Comparison of ENCODE assay signal across 8 cellular contexts in the genomic region with DNA sequence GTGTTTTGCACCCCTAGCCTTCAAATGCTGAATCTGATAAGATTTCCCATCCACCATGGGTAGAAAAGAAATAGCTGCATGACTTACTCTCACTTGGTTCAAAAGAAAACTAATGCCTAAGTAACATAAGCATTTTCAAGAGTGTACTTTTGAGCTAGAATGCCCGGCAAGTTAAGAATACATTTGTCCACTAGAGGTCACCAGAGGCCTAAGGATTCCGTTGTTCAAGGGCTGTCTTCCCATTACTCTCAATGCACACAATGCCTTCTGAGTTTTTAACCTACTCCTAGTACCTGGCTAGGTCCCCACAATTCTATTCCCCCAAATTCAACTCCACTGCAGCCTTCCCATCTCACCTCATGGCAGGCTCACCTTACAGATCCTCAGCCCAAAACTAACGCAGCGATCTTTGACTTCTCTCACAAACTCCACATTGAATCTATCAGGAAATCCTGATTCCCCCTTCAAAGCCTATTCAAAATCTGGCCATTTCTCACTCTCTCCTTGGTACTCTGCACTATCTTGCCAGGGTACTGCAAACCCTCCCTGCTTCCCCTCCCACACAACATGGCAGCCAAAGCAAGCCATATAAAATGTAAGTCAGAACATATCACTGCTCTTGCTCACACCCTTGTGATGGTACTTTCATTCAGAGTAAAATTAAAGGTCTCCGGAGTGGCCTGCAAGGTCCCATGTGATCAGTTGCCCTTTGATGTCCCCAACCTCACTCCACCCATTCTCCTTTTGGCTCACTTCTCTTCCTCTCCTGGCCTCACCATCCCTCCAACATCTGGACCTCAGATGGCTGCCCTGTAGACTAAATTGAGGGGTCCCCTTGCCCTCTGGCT. TPM values are rescaled to one million over a fixed set of nuclear protein-coding genes. Genes with fewer than 3 reads are reported as not detected.
DNase-seq lines count a peak whose midpoint lies in the region; ATAC-seq, FAIRE-seq and TF ChIP-seq lines count a peak whose summit lies in the region.

No MANE protein-coding gene starts in this region.

- 0 out of 2 replicates have a peak overlapping the region, but pooled peaks have one; percentile 12 for H4K8ac ChIP-seq in H1 (ENCODE audit: extremely low read depth, insufficient read depth, low read length)

- peaks cover 0 to 3% of the 10 kb centered on the region in 2 experiments for H4K20me1 ChIP-seq in H1 (replicated peaks in 1 of 2; ENCODE audit: control insufficient read depth in 1 of 2, insufficient read depth in 2 of 2, low read length in 2 of 2)

- H2BK5ac ChIP-seq in H1 (ENCODE audit: low read depth, low read length), result no peak overlapping the region

- TF ChIP-seq POLR2A in H1 (IDR thresholded peaks at IDR 0.05; ENCODE audit: control extremely low read depth in 1 of 2, low read depth in 2 of 2, low read length in 2 of 2) (no peak), testis (IDR thresholded peaks at IDR 0.05) (no peak)

- H3K79me1 ChIP-seq in H1 (ENCODE audit: low read depth, low read length), result no peaks in the 10 kb centered on the region

- no peaks in the 10 kb centered on the region for H3K9me3 ChIP-seq in H1 (ENCODE audit: insufficient read depth in 2 of 2, low read depth in 1 of 2, low read length in 1 of 2)
- no peaks in the 10 kb centered on the region for H3K9me3 ChIP-seq in testis

- H3K4me2 ChIP-seq in H1 (ENCODE audit: insufficient read depth in 1 of 2, low read depth in 2 of 2, low read length in 2 of 2), result no peak overlapping the region

- FAIRE-seq in H1 (lab: Jason Lieb, UNC), result peak; percentile 71

- TF ChIP-seq CTCF in Calu3 (IDR thresholded peaks at IDR 0.05; ENCODE audit: unreplicated experiment) (peak; percentile 46), H1 (IDR thresholded peaks at IDR 0.05; ENCODE audit: control extremely low read depth in 1 of 3, insufficient read depth in 1 of 3, low read depth in 1 of 3, low read length in 3 of 3) (peak in 2 of 3 experiments; percentile 70 to 73; a peak in 3 of 4 replicates), testis (IDR thresholded peaks at IDR 0.05) (peak; percentile 44 to 80 (median 75))

- H3K4me3 ChIP-seq in H1 (ENCODE audit: extremely low read depth in 1 of 4, insufficient read depth in 2 of 4, low read depth in 3 of 4, low read length in 4 of 4) (no peak overlapping the region), testis (no peak overlapping the region)

- no peaks in the 10 kb centered on the region for H3K9me3 Mint-ChIP-seq in Calu3 (ENCODE audit: low read depth, unreplicated experiment)

- H3K27me3 Mint-ChIP-seq in Calu3 (ENCODE audit: unreplicated experiment), result no peaks in the 10 kb centered on the region

- H3K23ac ChIP-seq in H1 (ENCODE audit: insufficient read length), result no peak overlapping the region

- H3K79me2 ChIP-seq in H1 (ENCODE audit: control insufficient read depth in 1 of 2, insufficient read depth in 2 of 2, low read length in 2 of 2), result no peaks in the 10 kb centered on the region

- no peak overlapping the region for H2BK20ac ChIP-seq in H1 (ENCODE audit: low read length)

- no peak overlapping the region for H2BK15ac ChIP-seq in H1 (ENCODE audit: low read length)

- H3K9ac ChIP-seq in H1 (replicated peaks in 1 of 4; ENCODE audit: extremely low read depth in 1 of 4, low read depth in 3 of 4, low read length in 3 of 4), result no peak overlapping the region

- no peaks in the 10 kb centered on the region for H3K4me1 Mint-ChIP-seq in Calu3 (ENCODE audit: low read depth, unreplicated experiment)

- peak; percentile 90 to 91 for TF ChIP-seq RAD21 in H1 (IDR thresholded peaks at IDR 0.05 in 1 of 2, conservative IDR thresholded peaks at IDR 0.05 in 1 of 2; ENCODE audit: low read depth in 2 of 2, low read length in 2 of 2)

- H3K36me3 ChIP-seq in H1 (ENCODE audit: control insufficient read depth in 2 of 4, insufficient read depth in 4 of 4, low read length in 3 of 4) (peaks cover 2 to 21% (median 7%) of the 10 kb centered on the region in 4 experiments; a peak in 5 of 8 replicates), testis (ENCODE audit: low read depth, missing control alignments) (no peaks in the 10 kb centered on the region)

- no peak overlapping the region for H3K4ac ChIP-seq in H1 (replicated peaks; ENCODE audit: insufficient read length, low read depth, low read length)

- H3K36me3 Mint-ChIP-seq in Calu3 (ENCODE audit: insufficient read depth, unreplicated experiment), result no peaks in the 10 kb centered on the region

- POLR2A ChIA-PET in H1 (lab: Charles Lee; ENCODE audit: partially characterized antibody), result interaction anchor here (0.7 to 1.3 kb wide), 3 partner anchors 10 to 201 kb away, joined by 3 to 4 read pairs (median 3); a partner anchor contains a TSS

- no peak overlapping the region for H2BK120ac ChIP-seq in H1 (replicated peaks; ENCODE audit: low read depth, low read length)

- CTCF ChIA-PET in Calu3 (lab: Charles Lee) (interaction anchor here (0.7 to 1.3 kb wide), 9 partner anchors 10 to 1032 kb away, joined by 3 to 32 read pairs (median 4); a partner anchor contains a TSS), H1 (lab: Charles Lee; ENCODE audit: partially characterized antibody) (interaction anchor here (0.5 to 5.3 kb wide), 23 partner anchors 9 to 811 kb away, joined by 3 to 56 read pairs (median 4); a partner anchor contains a TSS)

- intact Hi-C loops in Calu3 (cut with micrococcal nuclease; ENCODE audit: unreplicated experiment), result loop anchor here (1.0 to 10.0 kb wide), 4 partner anchors 68 to 1028 kb away; a partner anchor contains a TSS
- intact Hi-C loops in testis (cut with DNase I; ENCODE audit: low total_unique reads), result loop anchor here (10.0 kb wide), 1 partner anchor 908 kb away; no protein-coding TSS in a partner anchor

- no peaks in the 10 kb centered on the region for H3K23me2 ChIP-seq in H1 (ENCODE audit: low read depth, low read length)

- no peak overlapping the region for H4K5ac ChIP-seq in H1 (ENCODE audit: insufficient read length, low read depth, low read length)

- peaks cover 0 to 2% (median 0%) of the 10 kb centered on the region in 4 experiments; a peak in 1 of 7 replicates for H3K27me3 ChIP-seq in H1 (replicated peaks in 1 of 4; ENCODE audit: control insufficient read depth in 3 of 4, extremely low read depth in 1 of 4, insufficient read depth in 3 of 4, low read length in 3 of 4)
- no peaks in the 10 kb centered on the region for H3K27me3 ChIP-seq in testis

- H3K27ac ChIP-seq in H1 (ENCODE audit: low read depth, low read length), result no peak overlapping the region
- H3K27ac ChIP-seq in testis, result no peak overlapping the region

- H2BK12ac ChIP-seq in H1 (ENCODE audit: low read depth, low read length), result no peak overlapping the region

- H3K18ac ChIP-seq in H1 (ENCODE audit: extremely low read depth, low read length), result no peak overlapping the region

- no peak overlapping the region for H4K91ac ChIP-seq in H1 (replicated peaks; ENCODE audit: insufficient read length, low read length)

- H2AK5ac ChIP-seq in H1 (ENCODE audit: low read depth, low read length), result no peak overlapping the region

- H3K14ac ChIP-seq in H1 (ENCODE audit: insufficient read length), result no peak overlapping the region

- H3K4me3 Mint-ChIP-seq in Calu3 (ENCODE audit: low read depth, unreplicated experiment), result no peak overlapping the region

- no peak overlapping the region for H3K27ac Mint-ChIP-seq in Calu3 (ENCODE audit: unreplicated experiment)

- DNase-seq in Calu3 (peak; percentile 60), NCI-H446 treated with DMSO at 0.1 percent for 48 hours (lab: John Stamatoyannopoulos, UW) (peak; percentile 65), H1 (ENCODE audit: low read depth in 1 of 2, low spot score in 2 of 2) (peak in 1 of 2 experiments; percentile 60), midbrain (lab: John Stamatoyannopoulos, UW) (peak; percentile 81), testis (peak; percentile 69)
- DNase-seq in activated CD4-positive, CD25-positive, alpha-beta regulatory T cell treated with anti-CD3 and anti-CD28 coated beads, Interleukin-2, amount 50 U/mL, for 16 hours (ENCODE audit: low read depth, low spot score), result peak; percentile 28

- TF ChIP-seq EP300 in H1 (IDR thresholded peaks at IDR 0.05; ENCODE audit: borderline replicate concordance in 1 of 2, low read depth in 2 of 2, low read length in 2 of 2), result no peak

- no peak overlapping the region for H2AFZ ChIP-seq in H1 (ENCODE audit: low read length)

- ATAC-seq in GM19455 (IDR thresholded peaks at IDR 0.05; ENCODE audit: unreplicated experiment) (peak; percentile 89), HG03460 (IDR thresholded peaks at IDR 0.05; ENCODE audit: unreplicated experiment) (peak; percentile 86)

- H3K4me1 ChIP-seq in H1 (replicated peaks in 1 of 4; ENCODE audit: control insufficient read depth in 3 of 4, insufficient read depth in 4 of 4, low read length in 3 of 4) (no peaks in the 10 kb centered on the region), testis (no peaks in the 10 kb centered on the region)

- no peak overlapping the region for H3K56ac ChIP-seq in H1 (replicated peaks; ENCODE audit: insufficient read length, low read depth, low read length)

- BruUV-seq in Calu3 (replicated peaks; lab: Mats Ljungman, UMichigan), result no TSS peak

- 51% methylated on average over 5 of the region's 5 CpGs; no CpG with 5 or more reads in 1 of the 2 experiments for WGBS in H1 (ENCODE audit: extremely low coverage in 1 of 2, insufficient coverage in 1 of 2, insufficient read length in 1 of 2, insufficient replicate concordance in 2 of 2, low coverage in 1 of 2, low lambda C conversion rate in 2 of 2, missing lambda C conversion rate in 1 of 2), 2 experiments
- 43 to 45% methylated on average over 5 of the region's 5 CpGs for WGBS in testis, 2 donors

RNA-seq across cellular contexts. Expression of a gene that starts 13.4 kb away (rescaled TPM):
- total RNA-seq in Calu3 (2022), result 13.2 and 14.2 TPM in 2 replicates
- total RNA-seq in H1 (2021; fragmentation: NEBNext Ultra II Directional; extraction: Animal tissue kit (Norgen Biotek cat#: 25700)), result 25.8 and 28.2 TPM in 2 replicates
- 5.2 and 10.1 TPM in 2 replicates for polyA plus RNA-seq in H1 (2011; rRNA removed)
- 11.8 TPM for polyA plus RNA-seq in H1 (2011; cell fraction: cytosol; rRNA removed)
- 8.4 TPM for polyA plus RNA-seq in H1 (2011; cell fraction: nucleus; rRNA removed)
- 24.7 to 39.8 TPM (median 25.8 TPM) in 4 replicates for polyA plus RNA-seq in H1 (2012, experiment 1 of 2)
- polyA plus RNA-seq in H1 (2012, experiment 2 of 2), result 2.2 TPM
- polyA plus RNA-seq in H1 (2013, experiment 1 of 2), result 13.5 TPM
- 13.7 TPM for polyA plus RNA-seq in H1 (2013, experiment 2 of 2)
- 13.0 and 20.7 TPM in 2 replicates for polyA minus RNA-seq in H1 (2011; rRNA and poly(A)+ RNA removed)
- polyA minus RNA-seq in H1 (2011; cell fraction: cytosol; rRNA and poly(A)+ RNA removed), result 13.1 TPM
- polyA minus RNA-seq in H1 (2011; cell fraction: nucleus; rRNA and poly(A)+ RNA removed), result 19.8 TPM
- 10 to 100 TPM; 11.7 to 16.5 TPM for total RNA-seq in testis
- polyA plus RNA-seq in testis (ENCODE audit: insufficient read depth, low read depth, low replicate concordance), result 22.7 TPM

RNA-seq across cellular contexts. Expression of a gene that starts 47.3 kb away (rescaled TPM):
- 27.6 and 28.5 TPM in 2 replicates for total RNA-seq in Calu3 (2022)
- 33.4 and 35.1 TPM in 2 replicates for total RNA-seq in H1 (2021; fragmentation: NEBNext Ultra II Directional; extraction: Animal tissue kit (Norgen Biotek cat#: 25700))
- 12.6 and 20.6 TPM in 2 replicates for polyA plus RNA-seq in H1 (2011; rRNA removed)
- polyA plus RNA-seq in H1 (2011; cell fraction: cytosol; rRNA removed), result 18.9 TPM
- polyA plus RNA-seq in H1 (2011; cell fraction: nucleus; rRNA removed), result 4.5 TPM
- polyA plus RNA-seq in H1 (2012, experiment 1 of 2), result 6.4 to 18.1 TPM (median 9.1 TPM) in 4 replicates
- 2.6 TPM for polyA plus RNA-seq in H1 (2012, experiment 2 of 2)
- polyA plus RNA-seq in H1 (2013, experiment 1 of 2), result 16.3 TPM
- polyA plus RNA-seq in H1 (2013, experiment 2 of 2), result 16.8 TPM
- 25.4 and 25.5 TPM in 2 replicates for polyA minus RNA-seq in H1 (2011; rRNA and poly(A)+ RNA removed)
- 10.9 TPM for polyA minus RNA-seq in H1 (2011; cell fraction: cytosol; rRNA and poly(A)+ RNA removed)
- polyA minus RNA-seq in H1 (2011; cell fraction: nucleus; rRNA and poly(A)+ RNA removed), result 13.1 TPM
- total RNA-seq in testis, result 10 to 100 TPM; 19.6 to 20.2 TPM
- polyA plus RNA-seq in testis (ENCODE audit: insufficient read depth, low read depth, low replicate concordance), result 13.1 TPM
